17 cellular contexts compared by ENCODE assay signal in the genomic region with DNA sequence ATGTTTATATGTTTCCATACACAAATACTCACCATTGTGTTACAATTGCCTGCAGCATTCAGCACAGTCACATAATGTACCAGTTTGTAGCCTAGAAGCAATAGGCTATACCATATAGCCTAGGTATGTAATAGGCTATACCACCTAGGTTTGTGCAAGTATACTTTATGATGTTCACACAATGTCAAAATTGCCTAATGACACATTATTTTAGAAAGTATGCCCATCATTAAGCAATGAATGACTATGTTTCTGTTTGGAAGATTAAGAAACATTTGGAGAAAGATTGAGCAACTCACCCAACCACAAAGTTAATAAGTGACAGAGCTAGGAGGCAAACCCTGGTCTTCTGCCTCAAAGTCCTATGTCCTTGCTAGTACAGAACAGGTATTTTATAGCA.
A peak's percentile ranks its signal among the peaks of the same experiment; 100 is the strongest.
DNase-seq lines count a peak whose midpoint lies in the region; ATAC-seq, FAIRE-seq and TF ChIP-seq lines count a peak whose summit lies in the region.
"Had no signal": no experiment of that assay in that cellular context is flagged by ENCODE, and none has a peak within 500 bp of the region (broad histone marks: within the 10 kb centered on the region; RNA-seq: fewer than 3 reads in every experiment).

No MANE protein-coding gene starts in this region.

- H3K9me3 ChIP-seq in A673 (ENCODE audit: low read depth, low read length, poor library complexity, severe bottlenecking): no peaks in the 10 kb centered on the region
- H3K9me3 ChIP-seq: Caco-2 had no signal

- DNase-seq in SIG-M5 treated with dmso at 0.1 percent for 504 hours (lab: John Stamatoyannopoulos, UW; ENCODE audit: unreplicated experiment) (peak; percentile 47), SIG-M5 (lab: John Stamatoyannopoulos, UW) (no peak), RCC 7860 (ENCODE audit: low spot score) (peak; percentile 29), foreskin fibroblast (peak; percentile 22 to 61), A673 (ENCODE audit: low spot score) (no peak), NCI-H2107 (lab: John Stamatoyannopoulos, UW) (no peak), HuH-7 (ENCODE audit: low spot score) (no peak)
- DNase-seq: 8988T; activated effector memory CD4-positive, alpha-beta T cell treated with anti-CD3 and anti-CD28 coated beads, Interleukin-2, amount 50 U/mL, for 16 hours; H7; head of caudate nucleus; NCI-H1436 treated with DMSO at 0.1 percent for 48 hours; stimulated activated CD4-positive, alpha-beta T cell treated with anti-CD3 and anti-CD28 coated beads, Interleukin-2, amount 100 ng/mL, for 48 hours had no signal

- H3K4me3 ChIP-seq in foreskin fibroblast (ENCODE audit: low read depth in 1 of 2, low read length in 2 of 2) (no peak overlapping the region), A673 (ENCODE audit: low read depth, low read length, poor library complexity, severe bottlenecking) (no peak overlapping the region)
- H3K4me3 ChIP-seq: K562 had no signal

- H3K4me1 ChIP-seq in A673 (ENCODE audit: insufficient read depth, low read length, poor library complexity, severe bottlenecking): no peaks in the 10 kb centered on the region

- no TSS peak for BruUV-seq in A673 (replicated peaks; lab: Mats Ljungman, UMichigan)

- FAIRE-seq in RCC 7860 (lab: Jason Lieb, UNC): peak; percentile 90
- FAIRE-seq: GM18507, K562 had no signal

- H3K36me3 ChIP-seq in A673 (ENCODE audit: insufficient read depth, low read length, poor library complexity, severe bottlenecking): no peaks in the 10 kb centered on the region

- intact Hi-C loops in A673 (cut with micrococcal nuclease; ENCODE audit: unreplicated experiment): no loop called here

- no peak for ATAC-seq in GM21717 (IDR thresholded peaks at IDR 0.05; ENCODE audit: unreplicated experiment)
- ATAC-seq: K562 had no signal

- POLR2A ChIA-PET in A673 (lab: Charles Lee; ENCODE audit: low non-redundant PET): no interaction called here

- CTCF ChIA-PET in A673 (lab: Charles Lee): no interaction called here

- H3K27ac ChIP-seq in A673 (ENCODE audit: low read depth, low read length, poor library complexity, severe bottlenecking): no peak overlapping the region

- no peaks in the 10 kb centered on the region for H3K27me3 ChIP-seq in A673 (replicated peaks; ENCODE audit: insufficient read depth, low read depth, low read length, poor library complexity)

- no peak for TF ChIP-seq CTCF in foreskin fibroblast (IDR thresholded peaks at IDR 0.05; ENCODE audit: low read depth, low read length)
- no peak for TF ChIP-seq CTCF in A673 (conservative IDR thresholded peaks at IDR 0.05; ENCODE audit: low read depth, low read length)

Comparison
In these comparisons a context has a peak if more than half of its experiments do, and no peak if none do; other contexts are left out.
1. DNase-seq: peak in SIG-M5 treated with dmso at 0.1 percent for 504 hours (single experiment), RCC 7860 (single experiment) and foreskin fibroblast (2 of 2); none in SIG-M5 (single experiment), A673 (single experiment), NCI-H2107 (single experiment) and HuH-7 (single experiment).